ENCODE assay signal across 25 cellular contexts in genomic region chr4:181838253-181838652, GRCh38.
"Had no signal": no experiment of that assay in that cellular context is flagged by ENCODE, and none has a peak within 500 bp of the region (broad histone marks: within the 10 kb centered on the region; RNA-seq: fewer than 3 reads in every experiment).

No MANE protein-coding gene starts in this region.

- DNase-seq: colonic mucosa; cortex of kidney; dermis blood vessel endothelial cell; dorsolateral prefrontal cortex; effector CD4-positive, alpha-beta T cell; effector CD8-positive, alpha-beta T cell; effector memory CD4-positive, alpha-beta T cell; effector memory CD8-positive, alpha-beta T cell; endodermal cell; erythroblast; esophagus squamous epithelium; foreskin fibroblast; foreskin keratinocyte; foreskin melanocyte; gastrocnemius medialis; glutamatergic neuron; head of caudate nucleus; heart left ventricle; heart right ventricle had no signal

- H3K4me3 ChIP-seq: colonic mucosa, coronary artery, dorsolateral prefrontal cortex, esophagus muscularis mucosa, esophagus squamous epithelium, gastrocnemius medialis, gastroesophageal sphincter, heart left ventricle, heart right ventricle had no signal

- H3K36me3 ChIP-seq: colonic mucosa, esophagus muscularis mucosa, esophagus squamous epithelium, gastrocnemius medialis, gastroesophageal sphincter, heart left ventricle, heart right ventricle had no signal

- H3K27me3 ChIP-seq: colonic mucosa, esophagus muscularis mucosa, esophagus squamous epithelium, foreskin keratinocyte, gastrocnemius medialis, gastroesophageal sphincter, heart right ventricle had no signal

- H3K27ac ChIP-seq: colonic mucosa, coronary artery, dorsolateral prefrontal cortex, epithelial cell of prostate, esophagus muscularis mucosa, esophagus squamous epithelium, foreskin keratinocyte, gastrocnemius medialis, gastroesophageal sphincter, heart left ventricle, heart right ventricle had no signal

- H3K4me1 ChIP-seq: colonic mucosa, esophagus muscularis mucosa, esophagus squamous epithelium, gastrocnemius medialis, gastroesophageal sphincter, heart left ventricle, heart right ventricle had no signal

- H3K9me3 ChIP-seq: colonic mucosa, esophagus muscularis mucosa, esophagus squamous epithelium, gastrocnemius medialis, gastroesophageal sphincter had no signal

- ATAC-seq: effector memory CD8-positive, alpha-beta T cell; esophagus mucosa; foreskin keratinocyte; gastrocnemius medialis; gastroesophageal sphincter; heart left ventricle; heart right ventricle had no signal

- FAIRE-seq: endothelial cell of umbilical vein had no signal
